ENCODE assay signal across 16 cellular contexts in genomic region chr7:105718511-105718925, GRCh38.
DNase-seq lines count a peak whose midpoint lies in the region; ATAC-seq and TF ChIP-seq lines count a peak whose summit lies in the region.
"Had no signal": no experiment of that assay in that cellular context is flagged by ENCODE, and none has a peak within 500 bp of the region (broad histone marks: within the 10 kb centered on the region; RNA-seq: fewer than 3 reads in every experiment).

No MANE protein-coding gene starts in this region.

- BruUV-seq in HCT116 (replicated peaks; lab: Mats Ljungman, UMichigan), result no TSS peak

- no peak for TF ChIP-seq POLR2A in HCT116 (IDR thresholded peaks at IDR 0.05; ENCODE audit: borderline replicate concordance, extremely low read depth, insufficient read depth, insufficient read length)
- TF ChIP-seq POLR2A in prostate gland (IDR thresholded peaks at IDR 0.05), result no peak

- H2AFZ ChIP-seq in HCT116 (ENCODE audit: low read depth, low read length, poor library complexity, severe bottlenecking), result no peak overlapping the region

- H3K4me3 ChIP-seq in HCT116 (replicated peaks in 1 of 2; ENCODE audit: low read depth in 1 of 2, low read length in 2 of 2) (no peak overlapping the region), neutrophil (ENCODE audit: low read depth in 1 of 2, low read length in 1 of 2) (no peak overlapping the region), prostate gland (no peak overlapping the region)
- H3K4me3 ChIP-seq: skin epidermis had no signal

- H3K79me2 ChIP-seq in HCT116 (ENCODE audit: insufficient read depth, low read length), result no peaks in the 10 kb centered on the region

- peak overlapping the region; percentile 33 for H3K4me2 ChIP-seq in HCT116 (ENCODE audit: low read length)

- H3K9ac ChIP-seq in HCT116 (ENCODE audit: low read length), result no peak overlapping the region

- H3K27ac ChIP-seq in HCT116 (ENCODE audit: low read depth, low read length) (no peak overlapping the region), neutrophil (peak overlapping the region; percentile 62), prostate gland (no peak overlapping the region)
- H3K27ac ChIP-seq: foreskin keratinocyte, skin epidermis had no signal

- DNase-seq in HCT116 (ENCODE audit: low read depth, low spot score) (peak; percentile 3), SKM-1 (lab: John Stamatoyannopoulos, UW; ENCODE audit: unreplicated experiment) (peak; percentile 59), prostate gland (ENCODE audit: low spot score) (no peak), NCI-H2227 treated with DMSO at 0.1 percent for 48 hours (lab: John Stamatoyannopoulos, UW) (no peak), NCI-H82 treated with DMSO at 0.1 percent for 48 hours (lab: John Stamatoyannopoulos, UW; ENCODE audit: unreplicated experiment) (no peak)
- DNase-seq: anterior cingulate cortex; foreskin keratinocyte; IMR-90; naive thymus-derived CD8-positive, alpha-beta T cell; NCI-H146; NCI-H526; SHP77 treated with DMSO at 0.1 percent for 48 hours had no signal

- H3K9me3 ChIP-seq in HCT116 (ENCODE audit: control insufficient read depth in 1 of 2, insufficient read depth in 1 of 2, low read depth in 1 of 2, low read length in 2 of 2) (no peaks in the 10 kb centered on the region), neutrophil (no peaks in the 10 kb centered on the region), prostate gland (no peaks in the 10 kb centered on the region)

- RAD21 ChIA-PET in HCT116 (lab: Charles Lee; ENCODE audit: low non-redundant PET in 1 of 2, low total read pairs in 2 of 2, uncharacterized antibody in 2 of 2, unreplicated experiment in 2 of 2), result no interaction called here

- 63% methylated on average over 4 of the region's 4 CpGs for WGBS in prostate gland

- no peak for TF ChIP-seq RAD21 in HCT116 (IDR thresholded peaks at IDR 0.05; ENCODE audit: low read depth)

- H3K27me3 ChIP-seq in HCT116 (ENCODE audit: insufficient read depth, low read length), result no peaks in the 10 kb centered on the region
- no peaks in the 10 kb centered on the region for H3K27me3 ChIP-seq in neutrophil
- H3K27me3 ChIP-seq in prostate gland (replicated peaks; ENCODE audit: insufficient read depth), result no peaks in the 10 kb centered on the region
- H3K27me3 ChIP-seq: foreskin keratinocyte had no signal

- CTCF ChIA-PET in HCT116 (lab: Charles Lee), result interaction anchor here (1.0 kb wide), 1 partner anchor 62 kb away, joined by 3 read pairs; no protein-coding TSS in a partner anchor

- H3K36me3 ChIP-seq in HCT116 (ENCODE audit: control insufficient read depth in 1 of 2, insufficient read depth in 2 of 2, low read length in 2 of 2), result no peaks in the 10 kb centered on the region
- H3K36me3 ChIP-seq in neutrophil, result no peaks in the 10 kb centered on the region
- H3K36me3 ChIP-seq in prostate gland, result no peaks in the 10 kb centered on the region

- H3K4me1 ChIP-seq in HCT116 (ENCODE audit: control insufficient read depth in 1 of 2, insufficient read depth in 2 of 2, low read length in 2 of 2), result peaks cover 0 to 21% of the 10 kb centered on the region in 2 experiments; a peak in 2 of 4 replicates
- H3K4me1 ChIP-seq in neutrophil (ENCODE audit: control insufficient read depth in 1 of 2, insufficient read depth in 1 of 2, low read depth in 1 of 2, low read length in 1 of 2), result peaks cover 6 to 12% of the 10 kb centered on the region in 2 experiments
- H3K4me1 ChIP-seq in prostate gland (replicated peaks), result peaks cover 3% of the 10 kb centered on the region
- H3K4me1 ChIP-seq: foreskin keratinocyte had no signal

- intact Hi-C loops in HCT116 (cut with micrococcal nuclease) (no loop called here), prostate gland (cut with DNase I) (no loop called here)

- peak; percentile 44 for ATAC-seq in HCT116
- ATAC-seq in esophagus mucosa, result peak; percentile 61
- no peak for ATAC-seq in GM21825 (IDR thresholded peaks at IDR 0.05; ENCODE audit: unreplicated experiment)
- ATAC-seq: foreskin keratinocyte; naive thymus-derived CD8-positive, alpha-beta T cell had no signal

- POLR2A ChIA-PET in HCT116 (lab: Charles Lee), result no interaction called here

- no peaks in the 10 kb centered on the region for H3K9me2 ChIP-seq in HCT116 (ENCODE audit: insufficient read depth)

- H4K20me1 ChIP-seq in HCT116 (ENCODE audit: insufficient read depth), result no peaks in the 10 kb centered on the region

- TF ChIP-seq CTCF in HCT116 (IDR thresholded peaks at IDR 0.05 in 2 of 3, conservative IDR thresholded peaks at IDR 0.05 in 1 of 3; ENCODE audit: borderline replicate concordance in 1 of 3, insufficient read depth in 1 of 3, low read depth in 2 of 3, low read length in 2 of 3), result no peak
- no peak for TF ChIP-seq CTCF in neutrophil (IDR thresholded peaks at IDR 0.05)
- no peak for TF ChIP-seq CTCF in prostate gland (IDR thresholded peaks at IDR 0.05)

TF ChIP-seq in HCT116, 20 proteins besides CTCF, POLR2A, EP300 and RAD21:
- TF ChIP-seq FOSL1 (IDR thresholded peaks at IDR 0.05; ENCODE audit: low read depth) (no peak), ZBTB33 (IDR thresholded peaks at IDR 0.05; ENCODE audit: extremely low read depth, insufficient replicate concordance, low read length) (no peak), ATF3 (IDR thresholded peaks at IDR 0.05) (no peak), EZH2 (IDR thresholded peaks at IDR 0.05) (no peak), ZFX (IDR thresholded peaks at IDR 0.05) (no peak), CEBPB (IDR thresholded peaks at IDR 0.05; ENCODE audit: low read depth) (no peak), SIN3A (IDR thresholded peaks at IDR 0.05; ENCODE audit: low read depth) (no peak), SRF (IDR thresholded peaks at IDR 0.05; ENCODE audit: low read depth) (no peak), EZH2phosphoT487 (IDR thresholded peaks at IDR 0.05; ENCODE audit: borderline replicate concordance) (no peak), YY1 (IDR thresholded peaks at IDR 0.05; ENCODE audit: extremely low read depth, insufficient replicate concordance, low read depth, low read length) (no peak), TCF7L2 (IDR thresholded peaks at IDR 0.05; ENCODE audit: borderline replicate concordance, extremely low read depth, insufficient read depth, insufficient read length) (no peak), JUND (IDR thresholded peaks at IDR 0.05) (no peak), MAX (IDR thresholded peaks at IDR 0.05) (no peak), REST (IDR thresholded peaks at IDR 0.05; ENCODE audit: low read depth) (no peak)

Comparison
In these comparisons a context has a peak if more than half of its experiments do, and no peak if none do; other contexts are left out.
1. DNase-seq: peak in HCT116 (single experiment) and SKM-1 (single experiment); none in prostate gland (single experiment), NCI-H2227 treated with DMSO at 0.1 percent for 48 hours (single experiment) and NCI-H82 treated with DMSO at 0.1 percent for 48 hours (single experiment).